In genomic region chr16:73034374-73034773, GRCh38 we compare ENCODE assay signal across 15 cellular contexts. TPM values are rescaled to one million over a fixed set of nuclear protein-coding genes. Genes with fewer than 3 reads are reported as not detected.
DNase-seq lines count a peak whose midpoint lies in the region; ATAC-seq, FAIRE-seq and TF ChIP-seq lines count a peak whose summit lies in the region.
"Had no signal": no experiment of that assay in that cellular context is flagged by ENCODE, and none has a peak within 500 bp of the region (broad histone marks: within the 10 kb centered on the region; RNA-seq: fewer than 3 reads in every experiment).

No MANE protein-coding gene starts in this region.

- H3K9ac ChIP-seq in endodermal cell (ENCODE audit: extremely low read depth, low read length, poor library complexity, severe bottlenecking) = no peak overlapping the region
- H3K9ac ChIP-seq: KMS-11 had no signal

- H3K27me3 Mint-ChIP-seq in Caco-2 (ENCODE audit: insufficient read depth, unreplicated experiment) = no peaks in the 10 kb centered on the region
- H3K27me3 Mint-ChIP-seq in endodermal cell (ENCODE audit: insufficient read depth) = peaks cover 98% of the 10 kb centered on the region

- TF ChIP-seq CTCF in Caco-2 (IDR thresholded peaks at IDR 0.05; ENCODE audit: insufficient read depth in 1 of 2, low read depth in 1 of 2, low read length in 1 of 2, severe bottlenecking in 1 of 2, unreplicated experiment in 1 of 2) (no peak), endodermal cell (conservative IDR thresholded peaks at IDR 0.05) (no peak), uterus (IDR thresholded peaks at IDR 0.05) (no peak), gastroesophageal sphincter (IDR thresholded peaks at IDR 0.05) (no peak)

- CTCF ChIA-PET in Caco-2 (lab: Charles Lee) = no interaction called here

- no peak for TF ChIP-seq EP300 in gastroesophageal sphincter (IDR thresholded peaks at IDR 0.05)

- peaks cover 87% of the 10 kb centered on the region for H3K4me1 ChIP-seq in Caco-2
- peaks cover 15% of the 10 kb centered on the region for H3K4me1 ChIP-seq in endodermal cell (ENCODE audit: control insufficient read depth, insufficient read depth, low read length)
- peaks cover 0 to 5% of the 10 kb centered on the region in 2 donors for H3K4me1 ChIP-seq in uterus
- peaks cover 0 to 81% (median 41%) of the 10 kb centered on the region in 3 donors for H3K4me1 ChIP-seq in gastroesophageal sphincter
- H3K4me1 ChIP-seq in small intestine (ENCODE audit: control insufficient read depth in 2 of 2, insufficient read depth in 1 of 2, low read depth in 1 of 2, low read length in 1 of 2) = peaks cover 0 to 10% of the 10 kb centered on the region in 2 donors

- H3K9me3 Mint-ChIP-seq in Caco-2 (ENCODE audit: unreplicated experiment) (no peaks in the 10 kb centered on the region), endodermal cell (no peaks in the 10 kb centered on the region)
- H3K9me3 Mint-ChIP-seq: activated T-helper 2 cell treated with anti-CD3 and anti-CD28 coated beads, Interferon-gamma antibody, Interleukin-2, Interleukin-4, amounts not matched to agents 10 μg/mL and 5 μg/mL and 100 μg/mL, durations not matched to agents 14 hours and 24 hours and 36 hours had no signal

- FAIRE-seq in urothelium cell line (lab: Jason Lieb, UNC) (no peak), small intestine (lab: Jason Lieb, UNC) (no peak)

- no peak for TF ChIP-seq POLR2A in uterus (IDR thresholded peaks at IDR 0.05)
- no peak for TF ChIP-seq POLR2A in gastroesophageal sphincter (IDR thresholded peaks at IDR 0.05)

- H3K9me3 ChIP-seq in Caco-2 (no peaks in the 10 kb centered on the region), endodermal cell (ENCODE audit: control insufficient read depth, low read length) (no peaks in the 10 kb centered on the region), uterus (no peaks in the 10 kb centered on the region), gastroesophageal sphincter (no peaks in the 10 kb centered on the region), small intestine (ENCODE audit: control insufficient read depth, low read depth) (no peaks in the 10 kb centered on the region)
- H3K9me3 ChIP-seq: right lobe of liver had no signal

- no peak overlapping the region for H3K4me3 ChIP-seq in Caco-2 (ENCODE audit: low read depth, low read length)
- H3K4me3 ChIP-seq in endodermal cell (ENCODE audit: low read length) = no peak overlapping the region
- no peak overlapping the region for H3K4me3 ChIP-seq in uterus
- H3K4me3 ChIP-seq in gastroesophageal sphincter = no peak overlapping the region
- H3K4me3 ChIP-seq in small intestine (ENCODE audit: low read depth in 1 of 2, low read length in 2 of 2) = no peak overlapping the region
- H3K4me3 ChIP-seq: lung, right lobe of liver had no signal

- H3K27me3 ChIP-seq in Caco-2 (replicated peaks; ENCODE audit: control insufficient read depth, insufficient read depth, low read length) = no peaks in the 10 kb centered on the region
- peaks cover 98% of the 10 kb centered on the region for H3K27me3 ChIP-seq in endodermal cell (ENCODE audit: control insufficient read depth, insufficient read depth, low read length, poor library complexity, severe bottlenecking)
- no peaks in the 10 kb centered on the region for H3K27me3 ChIP-seq in uterus
- H3K27me3 ChIP-seq in gastroesophageal sphincter = no peaks in the 10 kb centered on the region
- H3K27me3 ChIP-seq in small intestine (ENCODE audit: control insufficient read depth in 2 of 2, insufficient read depth in 2 of 2, low read length in 2 of 2) = no peaks in the 10 kb centered on the region
- H3K27me3 ChIP-seq: right lobe of liver had no signal

- ATAC-seq in GM19395 (IDR thresholded peaks at IDR 0.05; ENCODE audit: unreplicated experiment) (peak; percentile 54), HG02981 (IDR thresholded peaks at IDR 0.05; ENCODE audit: unreplicated experiment) (peak; percentile 53), gastroesophageal sphincter (no peak)
- ATAC-seq: right lobe of liver had no signal

- H3K27ac Mint-ChIP-seq in Caco-2 (ENCODE audit: unreplicated experiment) (peak overlapping the region; percentile 95), endodermal cell (no peak overlapping the region)
- H3K27ac Mint-ChIP-seq: activated T-helper 2 cell treated with anti-CD3 and anti-CD28 coated beads, Interferon-gamma antibody, Interleukin-2, Interleukin-4, amounts not matched to agents 10 μg/mL and 5 μg/mL and 100 μg/mL, durations not matched to agents 14 hours and 24 hours and 36 hours had no signal

- DNase-seq in Caco-2 (no peak), endodermal cell (peak; percentile 56), uterus (no peak), urothelium cell line (ENCODE audit: low spot score) (no peak), small intestine (no peak)
- DNase-seq: ACHN, GDM1, right lobe of liver, SHP77 had no signal

- H3K27ac ChIP-seq in endodermal cell (ENCODE audit: low read depth, low read length) (no peak overlapping the region), uterus (no peak overlapping the region), gastroesophageal sphincter (no peak overlapping the region), small intestine (ENCODE audit: low read depth in 1 of 2, low read length in 1 of 2) (no peak overlapping the region)
- H3K27ac ChIP-seq: KMS-11, right lobe of liver had no signal

- POLR2A ChIA-PET in Caco-2 (lab: Charles Lee) = no interaction called here

- H3K4me1 Mint-ChIP-seq in Caco-2 (ENCODE audit: low read depth, unreplicated experiment) (peaks cover 92% of the 10 kb centered on the region), endodermal cell (peaks cover 63% of the 10 kb centered on the region)

- intact Hi-C loops in Caco-2 (cut with micrococcal nuclease; ENCODE audit: unreplicated experiment) (no loop called here), uterus (cut with DNase I; ENCODE audit: low total_unique reads) (no loop called here)

- peaks cover 32% of the 10 kb centered on the region for H3K36me3 Mint-ChIP-seq in Caco-2 (ENCODE audit: insufficient read depth, unreplicated experiment)
- no peaks in the 10 kb centered on the region for H3K36me3 Mint-ChIP-seq in endodermal cell (ENCODE audit: low read depth)

- peak overlapping the region; percentile 2 for H3K4me3 Mint-ChIP-seq in Caco-2 (ENCODE audit: unreplicated experiment)
- no peak overlapping the region for H3K4me3 Mint-ChIP-seq in endodermal cell

- no peaks in the 10 kb centered on the region for H3K36me3 ChIP-seq in Caco-2 (ENCODE audit: control insufficient read depth, insufficient read depth, low read length)
- H3K36me3 ChIP-seq in endodermal cell (ENCODE audit: control insufficient read depth, insufficient read depth, low read length) = no peaks in the 10 kb centered on the region
- no peaks in the 10 kb centered on the region for H3K36me3 ChIP-seq in uterus
- no peaks in the 10 kb centered on the region for H3K36me3 ChIP-seq in gastroesophageal sphincter
- no peaks in the 10 kb centered on the region for H3K36me3 ChIP-seq in small intestine (ENCODE audit: control insufficient read depth in 2 of 2, insufficient read depth in 2 of 2, low read length in 2 of 2)
- H3K36me3 ChIP-seq: right lobe of liver had no signal

- 3 to 22% methylated on average over 1 to 3 of the region's 4 CpGs for WGBS in endodermal cell (ENCODE audit: insufficient coverage in 1 of 2, insufficient read length in 1 of 2), 2 experiments
- WGBS in gastroesophageal sphincter (ENCODE audit: low coverage in 1 of 2), 2 donors = 80 to 100% methylated on average over 1 to 2 of the region's 4 CpGs
- WGBS in small intestine, 3 donors = 68 to 89% (median 70%) methylated on average over 4 of the region's 4 CpGs

- no TSS peak for BruUV-seq in Caco-2 (replicated peaks; lab: Mats Ljungman, UMichigan)

RNA-seq across cellular contexts. Expression of gene ZFHX3, which starts 13.6 kb away (rescaled TPM):
- total RNA-seq in Caco-2 (2022) (39.9 TPM in 2 replicates), endodermal cell (1 to 10 TPM in 1 of 2 donors, under 1 TPM in 1; 0.79 to 2.2 TPM), uterus (10 to 100 TPM in 3 of 4 donors, 1 to 10 TPM in 1; 9.1 to 34.0 (median 12.0) TPM), gastroesophageal sphincter (10 to 100 TPM; 24.0 to 47.1 (median 29.5) TPM)
- polyA plus RNA-seq in endodermal cell (2013, experiment 1 of 2) = 9.3 TPM
- 10.4 TPM for polyA plus RNA-seq in endodermal cell (2013, experiment 2 of 2)
- polyA plus RNA-seq in small intestine = 1 to 10 TPM in 1 of 3 donors, under 1 TPM in 2; 0.45 to 4.9 (median 0.54) TPM
